In the genomic region with DNA sequence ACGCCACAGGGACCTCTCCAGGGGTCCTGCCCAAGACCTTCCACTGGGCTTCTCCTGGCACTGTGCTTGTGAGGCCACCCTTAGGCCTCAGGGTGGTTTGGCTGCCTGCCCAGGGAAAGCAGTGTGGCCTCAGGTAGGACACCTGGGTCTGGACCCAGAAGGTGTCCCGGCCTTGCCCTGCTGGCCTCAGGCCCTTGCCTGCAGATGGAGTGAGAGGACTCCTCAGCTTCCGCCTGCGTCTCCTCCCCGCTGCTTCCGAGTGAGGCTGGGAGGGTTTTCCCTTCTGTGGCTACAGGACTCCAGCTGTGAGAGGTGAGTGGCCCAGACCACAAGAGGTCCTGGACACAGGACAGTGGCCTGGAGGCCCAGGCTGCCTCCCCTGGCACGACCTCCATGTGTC, we compare ENCODE assay signal across 19 cellular contexts.
DNase-seq lines count a peak whose midpoint lies in the region; ATAC-seq, FAIRE-seq and TF ChIP-seq lines count a peak whose summit lies in the region.
"Had no signal": no experiment of that assay in that cellular context is flagged by ENCODE, and none has a peak within 500 bp of the region (broad histone marks: within the 10 kb centered on the region; RNA-seq: fewer than 3 reads in every experiment).

No MANE protein-coding gene starts in this region.

- peak overlapping the region; percentile 93 for H2AK5ac ChIP-seq in neuronal stem cell (ENCODE audit: low read depth, low read length)

- no peak overlapping the region for H4K8ac ChIP-seq in neuronal stem cell (ENCODE audit: low read depth, low read length)

- DNase-seq in MCF 10A (ENCODE audit: unreplicated experiment) (peak; percentile 45), breast epithelium (ENCODE audit: low spot score in 2 of 2) (no peak), M059J (ENCODE audit: low read depth) (peak; percentile 67), RPMI8226 (peak; percentile 70), neuronal stem cell (ENCODE audit: low spot score) (no peak), germinal center (ENCODE audit: low spot score) (no peak), HTR-8/SVneo (ENCODE audit: insufficient read length, low spot score) (no peak)
- no peak for DNase-seq in activated CD8-positive, alpha-beta memory T cell treated with anti-CD3 and anti-CD28 coated beads, Interleukin-2, amount 10 ng/mL, durations not matched to agents 7 days and 5 days
- DNase-seq: 8988T; C1 segment of cervical spinal cord; CD8-positive, alpha-beta memory T cell; H9; KG1; NCI-H187; NCI-H2107; NCI-H524 treated with DMSO at 0.1 percent for 48 hours; SJCRH30 had no signal

- H3K9me3 Mint-ChIP-seq in MCF 10A (ENCODE audit: unreplicated experiment) = no peaks in the 10 kb centered on the region
- peaks cover 2% of the 10 kb centered on the region for H3K9me3 Mint-ChIP-seq in activated CD8-positive, alpha-beta memory T cell treated with anti-CD3 and anti-CD28 coated beads, Interleukin-2, amount 10 ng/mL, durations not matched to agents 7 days and 5 days (ENCODE audit: low read depth)
- H3K9me3 Mint-ChIP-seq: CD8-positive, alpha-beta memory T cell had no signal

- H3K4me1 Mint-ChIP-seq in MCF 10A (ENCODE audit: insufficient read depth, unreplicated experiment) = peaks cover 15% of the 10 kb centered on the region
- no peaks in the 10 kb centered on the region for H3K4me1 Mint-ChIP-seq in activated CD8-positive, alpha-beta memory T cell treated with anti-CD3 and anti-CD28 coated beads, Interleukin-2, amount 10 ng/mL, durations not matched to agents 7 days and 5 days
- H3K4me1 Mint-ChIP-seq: CD8-positive, alpha-beta memory T cell; H9 had no signal

- H3K27me3 Mint-ChIP-seq in MCF 10A (ENCODE audit: insufficient read depth, unreplicated experiment) = no peaks in the 10 kb centered on the region
- no peaks in the 10 kb centered on the region for H3K27me3 Mint-ChIP-seq in activated CD8-positive, alpha-beta memory T cell treated with anti-CD3 and anti-CD28 coated beads, Interleukin-2, amount 10 ng/mL, durations not matched to agents 7 days and 5 days

- H3K4me1 ChIP-seq in breast epithelium (peaks cover under 1 to 13% of the 10 kb centered on the region in 2 donors), neuronal stem cell (ENCODE audit: control insufficient read depth in 2 of 2, insufficient read depth in 1 of 2, low read depth in 1 of 2, low read length in 2 of 2) (no peaks in the 10 kb centered on the region)
- H3K4me1 ChIP-seq: SJCRH30 had no signal

- no peak for TF ChIP-seq CTCF in MCF 10A (IDR thresholded peaks at IDR 0.05; ENCODE audit: unreplicated experiment)
- no peak for TF ChIP-seq CTCF in breast epithelium (IDR thresholded peaks at IDR 0.05)

- H2BK5ac ChIP-seq in neuronal stem cell (ENCODE audit: low read length) = no peak overlapping the region

- no peaks in the 10 kb centered on the region for H3K36me3 Mint-ChIP-seq in MCF 10A (ENCODE audit: insufficient read depth, unreplicated experiment)
- no peaks in the 10 kb centered on the region for H3K36me3 Mint-ChIP-seq in activated CD8-positive, alpha-beta memory T cell treated with anti-CD3 and anti-CD28 coated beads, Interleukin-2, amount 10 ng/mL, durations not matched to agents 7 days and 5 days
- H3K36me3 Mint-ChIP-seq: CD8-positive, alpha-beta memory T cell had no signal

- H3K14ac ChIP-seq in neuronal stem cell (ENCODE audit: low read length) = no peak overlapping the region

- H3K27me3 ChIP-seq in breast epithelium (no peaks in the 10 kb centered on the region), neuronal stem cell (ENCODE audit: control insufficient read depth in 3 of 3, insufficient read depth in 3 of 3, low read depth in 1 of 3, low read length in 3 of 3) (peaks cover 0 to 23% (median 0%) of the 10 kb centered on the region in 3 experiments)
- H3K27me3 ChIP-seq: SJCRH30 had no signal

- H3K36me3 ChIP-seq in breast epithelium (no peaks in the 10 kb centered on the region), neuronal stem cell (replicated peaks in 1 of 2; ENCODE audit: control insufficient read depth in 2 of 2, insufficient read depth in 2 of 2, low read length in 2 of 2) (no peaks in the 10 kb centered on the region)
- H3K36me3 ChIP-seq: SJCRH30 had no signal

- H3K4me3 Mint-ChIP-seq in MCF 10A (ENCODE audit: unreplicated experiment) = no peak overlapping the region
- no peak overlapping the region for H3K4me3 Mint-ChIP-seq in activated CD8-positive, alpha-beta memory T cell treated with anti-CD3 and anti-CD28 coated beads, Interleukin-2, amount 10 ng/mL, durations not matched to agents 7 days and 5 days
- H3K4me3 Mint-ChIP-seq: CD8-positive, alpha-beta memory T cell; H9; T-helper 1 cell treated with Interleukin-12 subunit alpha and Interleukin-12 subunit beta and Interleukin-4 antibody, amounts not matched to agents 30 μg/mL and 1 μg/mL, for 36 hours had no signal

- H2BK15ac ChIP-seq in neuronal stem cell (ENCODE audit: low read length) = no peak overlapping the region

- CTCF ChIA-PET in MCF 10A (lab: Yijun Ruan, JAX) = no interaction called here
- CTCF ChIA-PET in activated CD8-positive, alpha-beta memory T cell treated with anti-CD3 and anti-CD28 coated beads, Interleukin-2, amount 10 ng/mL, durations not matched to agents 7 days and 5 days (lab: Charles Lee) = no interaction called here

- no peak for TF ChIP-seq POLR2A in breast epithelium (IDR thresholded peaks at IDR 0.05)

- H3K9me3 ChIP-seq in breast epithelium (no peaks in the 10 kb centered on the region), neuronal stem cell (replicated peaks in 1 of 2; ENCODE audit: control insufficient read depth in 2 of 2, insufficient read depth in 1 of 2, low read depth in 1 of 2, low read length in 2 of 2) (peaks cover 3 to 6% of the 10 kb centered on the region in 2 donors)
- H3K9me3 ChIP-seq: SJCRH30 had no signal

- H2BK120ac ChIP-seq in neuronal stem cell (ENCODE audit: low read depth, low read length) = no peak overlapping the region

- no peak overlapping the region for H4K91ac ChIP-seq in neuronal stem cell (ENCODE audit: low read depth, low read length, poor library complexity)

- no peak overlapping the region for H3K23ac ChIP-seq in neuronal stem cell (ENCODE audit: low read depth, low read length, poor library complexity)

- no peak overlapping the region for H3K9ac ChIP-seq in neuronal stem cell (ENCODE audit: low read depth, low read length, poor library complexity)

- no CpG with 5 or more reads among the region's 7 CpGs for WGBS in neuronal stem cell (ENCODE audit: extremely low coverage in 2 of 2, insufficient read length in 2 of 2, insufficient replicate concordance in 1 of 2), 2 donors

- no TSS peak for BruUV-seq in MCF 10A (replicated peaks; lab: Mats Ljungman, UMichigan)

- no peak overlapping the region for H3K4me2 ChIP-seq in neuronal stem cell (ENCODE audit: insufficient read depth, low read length, poor library complexity, severe bottlenecking)

- H3K79me1 ChIP-seq in neuronal stem cell (ENCODE audit: low read depth, low read length) = no peaks in the 10 kb centered on the region

- POLR2A ChIA-PET in MCF 10A (lab: Yijun Ruan, JAX) = no interaction called here

- no peak overlapping the region for H2AFZ ChIP-seq in neuronal stem cell (ENCODE audit: low read length)

- no peak overlapping the region for H3K27ac Mint-ChIP-seq in MCF 10A (ENCODE audit: low read depth, unreplicated experiment)
- no peak overlapping the region for H3K27ac Mint-ChIP-seq in activated CD8-positive, alpha-beta memory T cell treated with anti-CD3 and anti-CD28 coated beads, Interleukin-2, amount 10 ng/mL, durations not matched to agents 7 days and 5 days
- H3K27ac Mint-ChIP-seq: CD8-positive, alpha-beta memory T cell; T-helper 1 cell treated with Interleukin-12 subunit alpha and Interleukin-12 subunit beta and Interleukin-4 antibody, amounts not matched to agents 30 μg/mL and 1 μg/mL, for 36 hours had no signal

- no peak overlapping the region for H2BK12ac ChIP-seq in neuronal stem cell (ENCODE audit: low read length)

- H3K4ac ChIP-seq in neuronal stem cell (ENCODE audit: low read length) = no peak overlapping the region

- H3K27ac ChIP-seq in breast epithelium = no peak overlapping the region
- no peak overlapping the region for H3K27ac ChIP-seq in neuronal stem cell (replicated peaks; ENCODE audit: low read length)
- H3K27ac ChIP-seq: SJCRH30 had no signal

- intact Hi-C loops in MCF 10A (cut with micrococcal nuclease) (no loop called here), breast epithelium (cut with DNase I; ENCODE audit: low total_unique reads) (no loop called here)

- peak overlapping the region; percentile 94 for H3K18ac ChIP-seq in neuronal stem cell (ENCODE audit: low read length)

- no peak for FAIRE-seq in HTR-8/SVneo (lab: Jason Lieb, UNC)
- FAIRE-seq: HepG2 had no signal

- no peak overlapping the region for H3K4me3 ChIP-seq in breast epithelium
- no peak overlapping the region for H3K4me3 ChIP-seq in neuronal stem cell (ENCODE audit: low read length in 2 of 2)
- H3K4me3 ChIP-seq: SJCRH30 had no signal

- no peak for ATAC-seq in activated CD8-positive, alpha-beta memory T cell treated with anti-CD3 and anti-CD28 coated beads, Interleukin-2, amount 10 ng/mL, durations not matched to agents 7 days and 5 days
- ATAC-seq: HepG2 had no signal

Comparison
In these comparisons a context has a peak if more than half of its experiments do, and no peak if none do; other contexts are left out.
1. DNase-seq: peak in MCF 10A (single experiment), M059J (single experiment) and RPMI8226 (single experiment); none in breast epithelium (0 of 2), neuronal stem cell (single experiment), germinal center (single experiment), HTR-8/SVneo (single experiment) and activated CD8-positive, alpha-beta memory T cell treated with anti-CD3 and anti-CD28 coated beads, Interleukin-2, amount 10 ng/mL, durations not matched to agents 7 days and 5 days (single experiment).